ENCODE assay signal across 2 cellular contexts in the genomic region with DNA sequence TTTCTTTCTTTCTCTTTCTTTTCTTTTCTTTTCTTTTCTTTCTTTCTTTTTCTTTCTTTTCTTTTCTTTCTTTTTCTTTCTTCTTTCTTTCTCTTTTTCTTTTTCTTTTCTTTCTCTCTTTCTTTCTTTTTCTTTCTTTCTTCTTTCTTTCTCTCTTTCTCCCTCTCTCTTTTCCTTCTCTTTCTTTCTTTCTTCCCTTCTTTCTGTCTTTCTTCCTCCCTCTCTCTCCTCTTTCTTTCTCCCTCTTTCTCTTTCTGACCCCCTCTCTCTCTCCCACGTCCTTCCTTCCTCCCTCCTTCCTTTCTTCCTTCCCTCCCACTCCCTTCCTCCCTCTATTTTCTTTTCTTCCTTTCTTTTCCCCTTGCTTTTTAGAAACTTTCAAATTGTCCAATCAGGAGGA.
TF ChIP-seq lines count a peak whose summit lies in the region.

No MANE protein-coding gene starts in this region.

TF ChIP-seq in HEK293, 187 proteins besides CTCF, POLR2A, EP300 and RAD21:
- TF ChIP-seq ZNF366 (tag by site-specific recombination; conservative IDR thresholded peaks at IDR 0.05) (peak; percentile 83), GLI4 (tag by site-specific recombination; IDR thresholded peaks at IDR 0.05) (no peak), PRDM1 (tag by site-specific recombination; IDR thresholded peaks at IDR 0.05) (peak; percentile 58; the same call in 1 of the 2 replicates), ZNF548 (tag by site-specific recombination; IDR thresholded peaks at IDR 0.05) (no peak), WT1 (tag by site-specific recombination; IDR thresholded peaks at IDR 0.05) (no peak), ZFP37 (tag by site-specific recombination; IDR thresholded peaks at IDR 0.05) (no peak)

TF ChIP-seq in K562, 482 proteins besides CTCF, POLR2A, EP300 and RAD21:
- TF ChIP-seq EHMT2 (IDR thresholded peaks at IDR 0.05), result peak; percentile 11; the same call in 1 of the 2 replicates
- TF ChIP-seq, protein P1, sequence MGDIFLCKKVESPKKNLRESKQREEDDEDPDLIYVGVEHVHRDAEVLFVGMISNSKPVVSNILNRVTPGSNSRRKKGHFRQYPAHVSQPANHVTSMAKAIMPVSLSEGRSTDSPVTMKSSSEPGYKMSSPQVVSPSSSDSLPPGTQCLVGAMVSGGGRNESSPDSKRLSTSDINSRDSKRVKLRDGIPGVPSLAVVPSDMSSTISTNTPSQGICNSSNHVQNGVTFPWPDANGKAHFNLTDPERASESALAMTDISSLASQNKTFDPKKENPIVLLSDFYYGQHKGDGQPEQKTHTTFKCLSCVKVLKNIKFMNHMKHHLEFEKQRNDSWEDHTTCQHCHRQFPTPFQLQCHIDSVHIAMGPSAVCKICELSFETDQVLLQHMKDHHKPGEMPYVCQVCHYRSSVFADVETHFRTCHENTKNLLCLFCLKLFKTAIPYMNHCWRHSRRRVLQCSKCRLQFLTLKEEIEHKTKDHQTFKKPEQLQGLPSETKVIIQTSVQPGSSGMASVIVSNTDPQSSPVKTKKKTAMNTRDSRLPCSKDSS (IDR thresholded peaks at IDR 0.05; ENCODE audit: low read depth, partially characterized antibody), result peak; percentile 34
- TF ChIP-seq, protein P2, sequence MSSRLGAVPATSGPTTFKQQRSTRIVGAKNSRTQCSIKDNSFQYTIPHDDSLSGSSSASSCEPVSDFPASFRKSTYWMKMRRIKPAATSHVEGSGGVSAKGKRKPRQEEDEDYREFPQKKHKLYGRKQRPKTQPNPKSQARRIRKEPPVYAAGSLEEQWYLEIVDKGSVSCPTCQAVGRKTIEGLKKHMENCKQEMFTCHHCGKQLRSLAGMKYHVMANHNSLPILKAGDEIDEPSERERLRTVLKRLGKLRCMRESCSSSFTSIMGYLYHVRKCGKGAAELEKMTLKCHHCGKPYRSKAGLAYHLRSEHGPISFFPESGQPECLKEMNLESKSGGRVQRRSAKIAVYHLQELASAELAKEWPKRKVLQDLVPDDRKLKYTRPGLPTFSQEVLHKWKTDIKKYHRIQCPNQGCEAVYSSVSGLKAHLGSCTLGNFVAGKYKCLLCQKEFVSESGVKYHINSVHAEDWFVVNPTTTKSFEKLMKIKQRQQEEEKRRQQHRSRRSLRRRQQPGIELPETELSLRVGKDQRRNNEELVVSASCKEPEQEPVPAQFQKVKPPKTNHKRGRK (tag; IDR thresholded peaks at IDR 0.05), result peak; percentile 93
- no peak for TF ChIP-seq CBFA2T3 (IDR thresholded peaks at IDR 0.05)
TF ChIP-seq in K562: peak in this region for 3.
